13 cellular contexts compared by ENCODE assay signal in genomic region chr2:9288681-9289338, GRCh38.
DNase-seq lines count a peak whose midpoint lies in the region; ATAC-seq and TF ChIP-seq lines count a peak whose summit lies in the region.
"Had no signal": no experiment of that assay in that cellular context is flagged by ENCODE, and none has a peak within 500 bp of the region (broad histone marks: within the 10 kb centered on the region; RNA-seq: fewer than 3 reads in every experiment).

No MANE protein-coding gene starts in this region.

- no peaks in the 10 kb centered on the region for H3K9me3 ChIP-seq in GM23248 (ENCODE audit: low read depth)
- H3K9me3 ChIP-seq in RWPE2 (ENCODE audit: severe bottlenecking), result no peaks in the 10 kb centered on the region
- no peaks in the 10 kb centered on the region for H3K9me3 ChIP-seq in fibroblast of lung (ENCODE audit: control insufficient read depth, insufficient read depth, low read depth, low read length)
- no peaks in the 10 kb centered on the region for H3K9me3 ChIP-seq in suprapubic skin
- H3K9me3 ChIP-seq: Caco-2, heart left ventricle had no signal

- H3K4me2 ChIP-seq in GM23248 (ENCODE audit: unreplicated experiment) (peak overlapping the region; percentile 72), fibroblast of lung (ENCODE audit: extremely low read depth, insufficient read depth, low read length) (peak overlapping the region; percentile 33)

- in situ Hi-C loops in GM23248 (cut with MboI) (no loop called here), G401 (cut with HindIII; ENCODE audit: low sequenced_read_pairs) (no loop called here)

- TF ChIP-seq CTCF in RWPE2 (IDR thresholded peaks at IDR 0.05; ENCODE audit: poor library complexity, severe bottlenecking) (no peak), fibroblast of lung (conservative IDR thresholded peaks at IDR 0.05 in 1 of 2, IDR thresholded peaks at IDR 0.05 in 1 of 2; ENCODE audit: low read depth in 1 of 2, low read length in 2 of 2) (no peak), suprapubic skin (IDR thresholded peaks at IDR 0.05) (no peak)

- ATAC-seq in RWPE2 (ENCODE audit: low read depth), result no peak
- ATAC-seq in GM18858 (IDR thresholded peaks at IDR 0.05; ENCODE audit: unreplicated experiment), result no peak
- ATAC-seq: activated CD4-positive, CD25-positive, alpha-beta regulatory T cell treated with anti-CD3 and anti-CD28 coated beads, Interleukin-2, amount 50 U/mL, for 24 hours; heart left ventricle had no signal

- H3K9ac ChIP-seq in GM23248 (peak overlapping the region; percentile 80), fibroblast of lung (ENCODE audit: insufficient read depth, low read length) (no peak overlapping the region)

- DNase-seq in GM23248, result peak; percentile 81
- no peak for DNase-seq in RWPE2 (ENCODE audit: low spot score)
- peak; percentile 27 to 70 for DNase-seq in fibroblast of lung (ENCODE audit: low read depth in 2 of 2)
- DNase-seq in renal cortical epithelial cell (ENCODE audit: low read depth), result peak; percentile 41
- DNase-seq in NCI-H1694 (lab: John Stamatoyannopoulos, UW), result no peak
- no peak for DNase-seq in G401 (ENCODE audit: low spot score)
- no peak for DNase-seq in suprapubic skin (ENCODE audit: low spot score in 2 of 2)
- DNase-seq: Caco-2; effector CD8-positive, alpha-beta T cell; heart left ventricle; nucleus accumbens had no signal

- H4K20me1 ChIP-seq in GM23248 (ENCODE audit: insufficient read depth) (no peaks in the 10 kb centered on the region), fibroblast of lung (ENCODE audit: control insufficient read depth, extremely low read depth, insufficient read depth, low read length) (no peaks in the 10 kb centered on the region)

- H3K27me3 ChIP-seq in GM23248 (replicated peaks; ENCODE audit: insufficient read depth), result no peaks in the 10 kb centered on the region
- H3K27me3 ChIP-seq in RWPE2 (ENCODE audit: insufficient read depth, poor library complexity, severe bottlenecking), result no peaks in the 10 kb centered on the region
- H3K27me3 ChIP-seq in fibroblast of lung (ENCODE audit: control insufficient read depth, insufficient read depth, low read length), result no peaks in the 10 kb centered on the region
- no peaks in the 10 kb centered on the region for H3K27me3 ChIP-seq in suprapubic skin
- H3K27me3 ChIP-seq: heart left ventricle had no signal

- no peak for TF ChIP-seq EP300 in suprapubic skin (IDR thresholded peaks at IDR 0.05)

- no peaks in the 10 kb centered on the region for H3K9me2 ChIP-seq in GM23248 (ENCODE audit: insufficient read depth)

- H3K79me2 ChIP-seq in GM23248 (ENCODE audit: insufficient read depth) (peaks cover 82% of the 10 kb centered on the region), fibroblast of lung (ENCODE audit: control insufficient read depth, insufficient read depth, low read length) (peaks cover 6% of the 10 kb centered on the region)

- peaks cover 79% of the 10 kb centered on the region for H3F3A ChIP-seq in GM23248 (ENCODE audit: insufficient read depth)

- H3K36me3 ChIP-seq in GM23248 (ENCODE audit: low read depth) (0 out of 2 replicates have a peak, but pooled peaks cover 11% of the 10 kb centered on the region), RWPE2 (ENCODE audit: low read depth) (peaks cover 36% of the 10 kb centered on the region), fibroblast of lung (ENCODE audit: control insufficient read depth, insufficient read depth, low read length) (no peaks in the 10 kb centered on the region), suprapubic skin (peaks cover 4% of the 10 kb centered on the region)

- WGBS in GM23248 (ENCODE audit: low coverage in 1 of 2, low lambda C conversion rate in 2 of 2, missing lambda C conversion rate in 2 of 2), 2 experiments, result 76 to 81% methylated on average over 5 of the region's 5 CpGs
- 88% methylated on average over 5 of the region's 5 CpGs for WGBS in suprapubic skin

- H3K27ac ChIP-seq in GM23248 (peak overlapping the region; percentile 98), RWPE2 (ENCODE audit: poor library complexity, severe bottlenecking) (peak overlapping the region; percentile 98), fibroblast of lung (ENCODE audit: insufficient read depth, low read length) (peak overlapping the region; percentile 84), suprapubic skin (no peak overlapping the region)
- H3K27ac ChIP-seq: heart left ventricle had no signal

- H3K4me3 ChIP-seq in GM23248 (peak overlapping the region; percentile 43), RWPE2 (ENCODE audit: severe bottlenecking) (no peak overlapping the region), fibroblast of lung (replicated peaks in 1 of 4; ENCODE audit: control extremely low read depth in 1 of 4, insufficient read depth in 1 of 4, low read depth in 3 of 4, low read length in 4 of 4) (no peak overlapping the region), suprapubic skin (no peak overlapping the region)
- H3K4me3 ChIP-seq: heart left ventricle had no signal

- no peak for TF ChIP-seq POLR2A in suprapubic skin (IDR thresholded peaks at IDR 0.05)

- H2AFZ ChIP-seq in GM23248, result no peak overlapping the region
- H2AFZ ChIP-seq in fibroblast of lung (ENCODE audit: low read length), result no peak overlapping the region

- H3K4me1 ChIP-seq in GM23248 (ENCODE audit: insufficient read depth) (peaks cover 49% of the 10 kb centered on the region), RWPE2 (ENCODE audit: insufficient read depth, poor library complexity, severe bottlenecking) (peaks cover 52% of the 10 kb centered on the region), fibroblast of lung (ENCODE audit: control insufficient read depth, extremely low read depth, insufficient read depth, low read length) (peaks cover 20% of the 10 kb centered on the region), suprapubic skin (no peaks in the 10 kb centered on the region)

Comparison
In these comparisons a context has a peak if more than half of its experiments do, and no peak if none do; other contexts are left out.
1. DNase-seq: peak in GM23248 (single experiment), fibroblast of lung (2 of 2) and renal cortical epithelial cell (single experiment); none in RWPE2 (single experiment), NCI-H1694 (single experiment), G401 (single experiment) and suprapubic skin (0 of 2).